1 cellular context compared by ENCODE assay signal in genomic region chr5:145787001-145787400, GRCh38.
TF ChIP-seq lines count a peak whose summit lies in the region.

No MANE protein-coding gene starts in this region.

TF ChIP-seq in K562, 482 proteins besides CTCF, POLR2A, EP300 and RAD21:
- no peak for TF ChIP-seq KDM1A (IDR thresholded peaks at IDR 0.05)
- TF ChIP-seq PTBP1 (IDR thresholded peaks at IDR 0.05; ENCODE audit: low read depth, low read length): no peak
- TF ChIP-seq MXI1 (IDR thresholded peaks at IDR 0.05; ENCODE audit: low read depth, low read length): no peak
- no peak for TF ChIP-seq PHF8 (IDR thresholded peaks at IDR 0.05; ENCODE audit: borderline replicate concordance, low read length)
- peak; percentile 87 for TF ChIP-seq CEBPB (tag; IDR thresholded peaks at IDR 0.05)
- TF ChIP-seq BRD4 (IDR thresholded peaks at IDR 0.05): no peak
- TF ChIP-seq MEF2D (tag; conservative IDR thresholded peaks at IDR 0.05; ENCODE audit: low read depth): peak; percentile 85
- TF ChIP-seq ZNF197 (CRISPR knock-in tag; IDR thresholded peaks at IDR 0.05; ENCODE audit: low read depth): no peak
- no peak for TF ChIP-seq ARID3A (IDR thresholded peaks at IDR 0.05; ENCODE audit: borderline replicate concordance, low read depth, low read length)
- TF ChIP-seq DDX20 (tag; IDR thresholded peaks at IDR 0.05; ENCODE audit: low read depth): no peak
- TF ChIP-seq THRA (IDR thresholded peaks at IDR 0.05): no peak
- no peak for TF ChIP-seq CHD1 (IDR thresholded peaks at IDR 0.05; ENCODE audit: low read length)
- no peak for TF ChIP-seq FOS (IDR thresholded peaks at IDR 0.05; ENCODE audit: extremely low read depth, insufficient read length)
- TF ChIP-seq ZBTB17 (CRISPR knock-in tag; IDR thresholded peaks at IDR 0.05): no peak
- TF ChIP-seq ZNF133 (CRISPR knock-in tag; IDR thresholded peaks at IDR 0.05): no peak
- no peak for TF ChIP-seq HNRNPH1 (optimal IDR thresholded peaks at IDR 0.05; ENCODE audit: low read depth, low read length)
- no peak; the same call in 1 of the 2 replicates for TF ChIP-seq CEBPG (CRISPR knock-in tag; IDR thresholded peaks at IDR 0.05)
- peak; percentile 76 to 82 for TF ChIP-seq CEBPG (tag; conservative IDR thresholded peaks at IDR 0.05 in 1 of 2, IDR thresholded peaks at IDR 0.05 in 1 of 2)
- no peak for TF ChIP-seq MAZ (CRISPR knock-in tag; conservative IDR thresholded peaks at IDR 0.05 in 1 of 2, IDR thresholded peaks at IDR 0.05 in 1 of 2)
- TF ChIP-seq ZNF408 (CRISPR knock-in tag; IDR thresholded peaks at IDR 0.05; ENCODE audit: low read depth): no peak
- TF ChIP-seq KDM2B (CRISPR knock-in tag; IDR thresholded peaks at IDR 0.05): no peak
- TF ChIP-seq TBL1XR1 (IDR thresholded peaks at IDR 0.05; ENCODE audit: low read length in 2 of 2): no peak
- no peak for TF ChIP-seq SAFB (IDR thresholded peaks at IDR 0.05; ENCODE audit: borderline replicate concordance, low read depth, low read length)
- no peak for TF ChIP-seq CHD4 (IDR thresholded peaks at IDR 0.05; ENCODE audit: insufficient read depth, insufficient replicate concordance, low read depth, low read length, poor library complexity, severe bottlenecking)
- TF ChIP-seq TCF3 (CRISPR knock-in tag; IDR thresholded peaks at IDR 0.05): no peak
